8 cellular contexts compared by ENCODE assay signal in the genomic region with DNA sequence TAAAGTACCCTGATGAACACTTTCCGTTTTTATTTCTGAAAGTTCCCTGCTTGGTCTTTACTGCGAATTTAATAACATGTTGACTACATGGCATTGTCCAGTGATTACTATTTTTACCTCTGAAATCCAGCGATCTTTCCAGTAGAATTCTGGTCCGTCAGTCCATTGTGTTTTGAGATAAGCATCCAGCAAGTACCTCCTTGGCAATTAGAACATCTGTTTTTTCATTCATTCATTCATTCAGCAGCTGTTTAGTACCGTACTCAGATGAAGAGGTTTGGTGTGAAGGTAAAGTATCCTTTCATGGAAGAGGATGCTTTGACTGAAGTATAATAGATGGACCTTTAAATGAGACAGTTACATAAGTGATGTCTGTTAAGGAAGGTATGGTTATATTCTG. TPM values are rescaled to one million over a fixed set of nuclear protein-coding genes. Genes with fewer than 3 reads are reported as not detected.
A peak's percentile ranks its signal among the peaks of the same experiment; 100 is the strongest.
DNase-seq lines count a peak whose midpoint lies in the region; ATAC-seq, FAIRE-seq and TF ChIP-seq lines count a peak whose summit lies in the region.

No MANE protein-coding gene starts in this region.

- peak overlapping the region; percentile 96 to 99 (median 97) for H3K27ac ChIP-seq in esophagus muscularis mucosa (replicated peaks in 1 of 4)

- H3K36me3 ChIP-seq in esophagus muscularis mucosa: no peaks in the 10 kb centered on the region

- intact Hi-C loops in esophagus muscularis mucosa (cut with DNase I): no loop called here

- H3K9me3 ChIP-seq in esophagus muscularis mucosa: no peaks in the 10 kb centered on the region

- no peaks in the 10 kb centered on the region for H3K27me3 ChIP-seq in esophagus muscularis mucosa

- peak; percentile 50 for FAIRE-seq in GM12892 (lab: Jason Lieb, UNC)

- TF ChIP-seq EP300 in esophagus muscularis mucosa (IDR thresholded peaks at IDR 0.05): no peak

- TF ChIP-seq POLR2A in GM12892 (IDR thresholded peaks at IDR 0.05; ENCODE audit: low read depth, low read length) (no peak), esophagus muscularis mucosa (IDR thresholded peaks at IDR 0.05; ENCODE audit: low read depth) (no peak)

- peak overlapping the region; percentile 83 to 98 (median 90) for H3K4me3 ChIP-seq in esophagus muscularis mucosa
- peak overlapping the region; percentile 81 for H3K4me3 ChIP-seq in retinal pigment epithelial cell (ENCODE audit: low read length)

- DNase-seq in GM12892 (ENCODE audit: insufficient read length): no peak
- DNase-seq in RKO (ENCODE audit: low spot score): peak; percentile 36
- no peak for DNase-seq in esophagus muscularis mucosa (ENCODE audit: extremely low spot score)
- DNase-seq in retinal pigment epithelial cell (ENCODE audit: low read depth): no peak
- no peak for DNase-seq in globus pallidus (ENCODE audit: low spot score)

- no peak for TF ChIP-seq CTCF in esophagus muscularis mucosa (IDR thresholded peaks at IDR 0.05)
- TF ChIP-seq CTCF in retinal pigment epithelial cell (conservative IDR thresholded peaks at IDR 0.05; ENCODE audit: low read depth, low read length): no peak

- H3K4me1 ChIP-seq in esophagus muscularis mucosa: peaks cover 15 to 45% (median 33%) of the 10 kb centered on the region in 4 donors

- 8% methylated on average over 5 of the region's 5 CpGs for WGBS in esophagus muscularis mucosa

- ATAC-seq in GM21367 (IDR thresholded peaks at IDR 0.05; ENCODE audit: unreplicated experiment): no peak
- no peak for ATAC-seq in HG02981 (IDR thresholded peaks at IDR 0.05; ENCODE audit: unreplicated experiment)
- no peak for ATAC-seq in HG03442 (IDR thresholded peaks at IDR 0.05; ENCODE audit: unreplicated experiment)

RNA-seq across cellular contexts. Expression of gene MAPK8, which starts 1.1 kb away (rescaled TPM):
- 60.1 TPM for polyA plus RNA-seq in GM12892 (2012; ENCODE audit: missing spikeins)
- total RNA-seq in esophagus muscularis mucosa: 10 to 100 TPM; 26.8 to 50.0 (median 33.1) TPM

RNA-seq across cellular contexts. Expression of gene FRMPD2, which starts 33.1 kb away (rescaled TPM):
- 4.4 TPM for polyA plus RNA-seq in GM12892 (2012; ENCODE audit: missing spikeins)
- not detected for total RNA-seq in esophagus muscularis mucosa
